ENCODE assay signal across 8 cellular contexts in the genomic region with DNA sequence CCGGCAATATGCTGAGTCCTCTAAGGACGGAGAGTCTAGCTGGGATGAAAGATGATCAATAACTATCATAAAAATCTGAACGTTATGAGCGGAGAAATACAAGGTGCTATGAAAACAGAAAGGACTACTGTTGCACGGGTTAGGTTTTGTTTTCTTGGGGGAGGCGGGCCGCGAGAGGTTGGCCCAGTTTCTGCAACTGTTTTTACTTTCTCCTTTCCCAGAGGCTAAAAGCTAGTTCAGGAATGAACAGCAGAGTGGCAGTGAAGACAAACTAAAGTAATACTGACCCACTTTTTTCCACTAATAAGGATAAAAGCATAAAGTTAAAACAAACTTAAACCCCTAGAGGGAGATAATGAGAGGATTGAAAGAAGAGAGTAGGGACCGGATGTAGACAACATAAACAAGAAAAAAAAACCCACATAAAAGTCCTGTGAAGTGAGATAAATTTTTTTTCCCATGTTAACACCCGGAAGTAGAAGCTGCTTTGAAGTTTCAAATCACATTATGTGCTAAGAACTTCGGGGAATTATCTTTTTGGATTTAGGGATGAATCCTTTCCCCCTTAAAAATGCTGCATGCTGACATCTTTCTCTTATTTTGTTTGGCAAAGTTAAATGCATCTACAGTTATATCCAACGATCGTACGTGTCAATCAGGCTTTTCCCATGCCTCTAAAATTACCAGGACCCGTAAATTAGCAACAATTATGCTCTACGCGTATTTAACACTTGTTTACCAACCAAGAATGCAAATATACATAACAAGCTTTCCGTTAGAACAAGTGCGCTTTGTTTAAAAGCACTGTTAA. TPM values are rescaled to one million over a fixed set of nuclear protein-coding genes. Genes with fewer than 3 reads are reported as not detected.
DNase-seq lines count a peak whose midpoint lies in the region; ATAC-seq and TF ChIP-seq lines count a peak whose summit lies in the region.

No MANE protein-coding gene starts in this region.

- H3K36me3 ChIP-seq in NT2/D1 (ENCODE audit: insufficient read depth, insufficient read length, low read length), result no peaks in the 10 kb centered on the region

- H3K27ac ChIP-seq in foreskin keratinocyte, result peak overlapping the region; percentile 78

- peak; percentile 84 for TF ChIP-seq CTCF in foreskin keratinocyte (conservative IDR thresholded peaks at IDR 0.05)

- no peaks in the 10 kb centered on the region for H3K9me3 ChIP-seq in NT2/D1 (ENCODE audit: insufficient read depth, low read length)

- peak; percentile 45 for DNase-seq in Ammon's horn (ENCODE audit: low spot score)
- DNase-seq in NT2/D1 (ENCODE audit: low read depth, low spot score), result no peak
- peak; percentile 76 for DNase-seq in activated effector memory CD4-positive, alpha-beta T cell treated with anti-CD3 and anti-CD28 coated beads, Interleukin-2, amount 50 U/mL, for 16 hours
- peak; percentile 61 to 85 for DNase-seq in foreskin keratinocyte
- peak; percentile 57 for DNase-seq in non-pigmented ciliary epithelial cell (ENCODE audit: low read depth)

- no peaks in the 10 kb centered on the region for H3K27me3 ChIP-seq in NT2/D1 (ENCODE audit: insufficient read depth, insufficient read length)
- no peaks in the 10 kb centered on the region for H3K27me3 ChIP-seq in foreskin keratinocyte

- H3K4me1 ChIP-seq in NT2/D1 (ENCODE audit: insufficient read depth, insufficient read length), result no peaks in the 10 kb centered on the region
- H3K4me1 ChIP-seq in foreskin keratinocyte, result peaks cover 18% of the 10 kb centered on the region

- H3K9ac ChIP-seq in NT2/D1 (ENCODE audit: insufficient read length, low read depth), result peak overlapping the region; percentile 77

- ATAC-seq in GM18511 (IDR thresholded peaks at IDR 0.05; ENCODE audit: unreplicated experiment) (peak; percentile 22), HG03378 (IDR thresholded peaks at IDR 0.05; ENCODE audit: unreplicated experiment) (peak; percentile 42), foreskin keratinocyte (peak; percentile 45), GM18519 (IDR thresholded peaks at IDR 0.05; ENCODE audit: low FRiP score, unreplicated experiment) (no peak)

- H3K4me3 ChIP-seq in NT2/D1 (ENCODE audit: insufficient read length, low read depth), result peak overlapping the region; percentile 57

RNA-seq across cellular contexts. Expression of gene CDK17, which starts 1.0 kb away (rescaled TPM):
- total RNA-seq in foreskin keratinocyte, result 44.0 and 51.7 TPM in 2 replicates
- polyA plus RNA-seq in foreskin keratinocyte, result 11.0 and 11.1 TPM in 2 replicates
